Comparison of ENCODE assay signal across 8 cellular contexts in genomic region chr4:189202869-189203271, GRCh38.
DNase-seq lines count a peak whose midpoint lies in the region; ATAC-seq and TF ChIP-seq lines count a peak whose summit lies in the region.

No MANE protein-coding gene starts in this region.

- H3K27ac ChIP-seq in suprapubic skin: no peak overlapping the region
- H3K27ac ChIP-seq in uterus: no peak overlapping the region

- no peak for DNase-seq in activated naive CD8-positive, alpha-beta T cell treated with anti-CD3 and anti-CD28 coated beads, Interleukin-2, amount 10 ng/mL, durations not matched to agents 7 days and 5 days
- no peak for DNase-seq in activated naive CD8-positive, alpha-beta T cell treated with anti-CD3 and anti-CD28 coated beads for 36 hours
- DNase-seq in T-helper 2 cell treated with Interferon-gamma antibody and Interleukin-4, amounts not matched to agents 5 μg/mL and 100 μg/mL, for 36 hours (ENCODE audit: low spot score): no peak
- DNase-seq in foreskin melanocyte: peak; percentile 71
- no peak for DNase-seq in suprapubic skin (ENCODE audit: low spot score in 2 of 2)
- no peak for DNase-seq in uterus

- TF ChIP-seq POLR2A in suprapubic skin (IDR thresholded peaks at IDR 0.05) (no peak), uterus (IDR thresholded peaks at IDR 0.05) (no peak)

- H3K9me3 ChIP-seq in suprapubic skin: no peaks in the 10 kb centered on the region
- no peaks in the 10 kb centered on the region for H3K9me3 ChIP-seq in uterus

- H3K27me3 Mint-ChIP-seq in activated naive CD8-positive, alpha-beta T cell treated with anti-CD3 and anti-CD28 coated beads, Interleukin-2, amount 10 ng/mL, durations not matched to agents 7 days and 5 days: no peaks in the 10 kb centered on the region
- H3K27me3 Mint-ChIP-seq in activated naive CD8-positive, alpha-beta T cell treated with anti-CD3 and anti-CD28 coated beads for 36 hours: peaks cover 6% of the 10 kb centered on the region
- no peaks in the 10 kb centered on the region for H3K27me3 Mint-ChIP-seq in T-helper 2 cell treated with Interferon-gamma antibody and Interleukin-4, amounts not matched to agents 5 μg/mL and 100 μg/mL, for 36 hours (ENCODE audit: low read depth)

- no peaks in the 10 kb centered on the region for H3K36me3 Mint-ChIP-seq in activated naive CD8-positive, alpha-beta T cell treated with anti-CD3 and anti-CD28 coated beads, Interleukin-2, amount 10 ng/mL, durations not matched to agents 7 days and 5 days
- H3K36me3 Mint-ChIP-seq in activated naive CD8-positive, alpha-beta T cell treated with anti-CD3 and anti-CD28 coated beads for 36 hours: no peaks in the 10 kb centered on the region
- no peaks in the 10 kb centered on the region for H3K36me3 Mint-ChIP-seq in T-helper 2 cell treated with Interferon-gamma antibody and Interleukin-4, amounts not matched to agents 5 μg/mL and 100 μg/mL, for 36 hours (ENCODE audit: low read depth)

- H3K27me3 ChIP-seq in suprapubic skin (no peaks in the 10 kb centered on the region), uterus (no peaks in the 10 kb centered on the region)

- peaks cover 5% of the 10 kb centered on the region for H3K4me1 Mint-ChIP-seq in activated naive CD8-positive, alpha-beta T cell treated with anti-CD3 and anti-CD28 coated beads, Interleukin-2, amount 10 ng/mL, durations not matched to agents 7 days and 5 days
- peaks cover 5% of the 10 kb centered on the region for H3K4me1 Mint-ChIP-seq in activated naive CD8-positive, alpha-beta T cell treated with anti-CD3 and anti-CD28 coated beads for 36 hours
- peaks cover 6% of the 10 kb centered on the region for H3K4me1 Mint-ChIP-seq in T-helper 2 cell treated with Interferon-gamma antibody and Interleukin-4, amounts not matched to agents 5 μg/mL and 100 μg/mL, for 36 hours (ENCODE audit: low read depth)

- no peak for TF ChIP-seq CTCF in suprapubic skin (IDR thresholded peaks at IDR 0.05)
- no peak for TF ChIP-seq CTCF in uterus (IDR thresholded peaks at IDR 0.05)

- intact Hi-C loops in uterus (cut with DNase I; ENCODE audit: low total_unique reads): no loop called here

- no peaks in the 10 kb centered on the region for H3K9me3 Mint-ChIP-seq in activated naive CD8-positive, alpha-beta T cell treated with anti-CD3 and anti-CD28 coated beads, Interleukin-2, amount 10 ng/mL, durations not matched to agents 7 days and 5 days
- H3K9me3 Mint-ChIP-seq in activated naive CD8-positive, alpha-beta T cell treated with anti-CD3 and anti-CD28 coated beads for 36 hours: peaks cover 3% of the 10 kb centered on the region
- H3K9me3 Mint-ChIP-seq in T-helper 2 cell treated with Interferon-gamma antibody and Interleukin-4, amounts not matched to agents 5 μg/mL and 100 μg/mL, for 36 hours: peaks cover 5% of the 10 kb centered on the region

- H3K4me1 ChIP-seq in suprapubic skin (no peaks in the 10 kb centered on the region), uterus (no peaks in the 10 kb centered on the region)

- H3K4me3 ChIP-seq in suprapubic skin (peak overlapping the region; percentile 14), uterus (no peak overlapping the region)

- no peak for TF ChIP-seq EP300 in suprapubic skin (IDR thresholded peaks at IDR 0.05)

- peak overlapping the region; percentile 30 for H3K27ac Mint-ChIP-seq in activated naive CD8-positive, alpha-beta T cell treated with anti-CD3 and anti-CD28 coated beads, Interleukin-2, amount 10 ng/mL, durations not matched to agents 7 days and 5 days
- H3K27ac Mint-ChIP-seq in activated naive CD8-positive, alpha-beta T cell treated with anti-CD3 and anti-CD28 coated beads for 36 hours: no peak overlapping the region
- H3K27ac Mint-ChIP-seq in T-helper 2 cell treated with Interferon-gamma antibody and Interleukin-4, amounts not matched to agents 5 μg/mL and 100 μg/mL, for 36 hours: peak overlapping the region; percentile 19

- 35% methylated on average over 8 of the region's 8 CpGs for WGBS in suprapubic skin

- H3K4me3 Mint-ChIP-seq in activated naive CD8-positive, alpha-beta T cell treated with anti-CD3 and anti-CD28 coated beads, Interleukin-2, amount 10 ng/mL, durations not matched to agents 7 days and 5 days: no peak overlapping the region
- H3K4me3 Mint-ChIP-seq in activated naive CD8-positive, alpha-beta T cell treated with anti-CD3 and anti-CD28 coated beads for 36 hours: no peak overlapping the region
- H3K4me3 Mint-ChIP-seq in T-helper 2 cell treated with Interferon-gamma antibody and Interleukin-4, amounts not matched to agents 5 μg/mL and 100 μg/mL, for 36 hours: peak overlapping the region; percentile 19

- no peak for ATAC-seq in activated naive CD8-positive, alpha-beta T cell treated with anti-CD3 and anti-CD28 coated beads, Interleukin-2, amount 10 ng/mL, durations not matched to agents 7 days and 5 days (ENCODE audit: low read depth)
- no peak for ATAC-seq in HG03025 (IDR thresholded peaks at IDR 0.05; ENCODE audit: low FRiP score, unreplicated experiment)
- no peak for ATAC-seq in HG02884 (IDR thresholded peaks at IDR 0.05; ENCODE audit: unreplicated experiment)

- H3K36me3 ChIP-seq in suprapubic skin: no peaks in the 10 kb centered on the region
- no peaks in the 10 kb centered on the region for H3K36me3 ChIP-seq in uterus

- POLR2A ChIA-PET in activated naive CD8-positive, alpha-beta T cell treated with anti-CD3 and anti-CD28 coated beads, Interleukin-2, amount 10 ng/mL, durations not matched to agents 7 days and 5 days (lab: Charles Lee): no interaction called here
